Comparison of ENCODE assay signal across 23 cellular contexts in genomic region chr17:43070872-43071271, GRCh38. TPM values are rescaled to one million over a fixed set of nuclear protein-coding genes. Genes with fewer than 3 reads are reported as not detected.
DNase-seq lines count a peak whose midpoint lies in the region; ATAC-seq, FAIRE-seq and TF ChIP-seq lines count a peak whose summit lies in the region.
"Had no signal": no experiment of that assay in that cellular context is flagged by ENCODE, and none has a peak within 500 bp of the region (broad histone marks: within the 10 kb centered on the region; RNA-seq: fewer than 3 reads in every experiment).

No MANE protein-coding gene starts in this region.

- no peak for ATAC-seq in HepG2
- peak; percentile 10 to 53 (median 43) for ATAC-seq in right lobe of liver
- ATAC-seq in GM21447 (IDR thresholded peaks at IDR 0.05; ENCODE audit: unreplicated experiment) = no peak
- ATAC-seq: A549 had no signal

- WGBS in liver = 47% methylated on average over 1 of the region's 1 CpG
- WGBS in HepG2 (ENCODE audit: low lambda C conversion rate) = 91% methylated on average over 1 of the region's 1 CpG
- WGBS in right lobe of liver (ENCODE audit: insufficient coverage, low coverage, low lambda C conversion rate, missing lambda C conversion rate) = 0% methylated on average over 1 of the region's 1 CpG

- CTCF ChIA-PET in HepG2 (lab: Yijun Ruan, JAX; ENCODE audit: low intra/inter-chr PET ratio, low total read pairs) = no interaction called here

- H3K36me3 ChIP-seq in liver (ENCODE audit: control insufficient read depth in 4 of 4, insufficient read depth in 3 of 4, low read depth in 1 of 4, low read length in 3 of 4) = peaks cover 0 to 2% (median 0%) of the 10 kb centered on the region in 4 donors
- H3K36me3 ChIP-seq in HepG2 (replicated peaks in 1 of 2; ENCODE audit: control insufficient read depth in 1 of 2, insufficient read depth in 2 of 2, low read length in 2 of 2) = peaks cover 0 to 18% of the 10 kb centered on the region in 2 experiments; a peak in 2 of 5 replicates
- no peaks in the 10 kb centered on the region for H3K36me3 ChIP-seq in right lobe of liver

- POLR2A ChIA-PET in HepG2 (lab: Yijun Ruan, JAX) = interaction anchor here (1.6 kb wide), 1 partner anchor 46 kb away, joined by 4 read pairs; the partner anchor contains the start of gene RND2

- no peak for TF ChIP-seq CTCF in liver (IDR thresholded peaks at IDR 0.05; ENCODE audit: low read depth, low read length, missing input control)
- TF ChIP-seq CTCF in HepG2 (CRISPR knock-in tag; IDR thresholded peaks at IDR 0.05) = no peak
- TF ChIP-seq CTCF in choroid plexus epithelial cell (conservative IDR thresholded peaks at IDR 0.05; ENCODE audit: low read depth, low read length) = no peak
- no peak for TF ChIP-seq CTCF in right lobe of liver (IDR thresholded peaks at IDR 0.05)

- no peak overlapping the region for H2AFZ ChIP-seq in HepG2 (ENCODE audit: low read length)
- H2AFZ ChIP-seq: GM23248 had no signal

- H3K4me3 ChIP-seq in liver (ENCODE audit: low read depth in 1 of 3, low read length in 3 of 3) (no peak overlapping the region), HepG2 (replicated peaks in 1 of 3; ENCODE audit: insufficient read depth in 1 of 3, low read depth in 2 of 3, low read length in 3 of 3) (no peak overlapping the region), choroid plexus epithelial cell (ENCODE audit: low read depth, low read length) (no peak overlapping the region), right lobe of liver (peak overlapping the region in 2 of 3 donors; percentile 35 to 36)
- H3K4me3 ChIP-seq: A549; BLaER1 treated with 17β-estradiol and CSF1 and Interleukin-3, amounts not matched to agents 10 nM and 100 nM; GM23248 had no signal

- H3K79me2 ChIP-seq in HepG2 (ENCODE audit: insufficient read depth, low read length) = no peaks in the 10 kb centered on the region

- H3K9me3 ChIP-seq in liver (ENCODE audit: control insufficient read depth in 4 of 4, low read length in 3 of 4) = no peaks in the 10 kb centered on the region
- H3K9me3 ChIP-seq in HepG2 (ENCODE audit: low read length) = no peaks in the 10 kb centered on the region
- no peaks in the 10 kb centered on the region for H3K9me3 ChIP-seq in right lobe of liver
- H3K9me3 ChIP-seq: A549; BE2C; BLaER1 treated with 17β-estradiol and CSF1 and Interleukin-3, amounts not matched to agents 10 nM and 100 nM had no signal

- no peak for DNase-seq in HepG2 (ENCODE audit: low spot score)
- peak; percentile 36 for DNase-seq in choroid plexus epithelial cell (ENCODE audit: low read depth)
- no peak for DNase-seq in right lobe of liver
- no peak for DNase-seq in activated T-cell treated with anti-CD3 and anti-CD28 coated beads for 4 hours
- DNase-seq: 8988T; ACHN; AML-193; BE2C; CD4-positive, alpha-beta T cell; CD8-positive, alpha-beta memory T cell; DMS 273 treated with DMSO at 0.1 percent for 48 hours; DMS79; GM23248; H7; HCEC 1CT had no signal

- no peak for FAIRE-seq in HepG2 (lab: Jason Lieb, UNC)
- FAIRE-seq: A549, D721Med, GM12892, H1 had no signal

- TF ChIP-seq RAD21 in liver (IDR thresholded peaks at IDR 0.05) = peak in 1 of 2 donors; percentile 48
- TF ChIP-seq RAD21 in HepG2 (CRISPR knock-in tag; IDR thresholded peaks at IDR 0.05) = no peak

- no peak for TF ChIP-seq POLR2A in HepG2 (IDR thresholded peaks at IDR 0.05; ENCODE audit: insufficient read depth in 1 of 2, low read depth in 2 of 2, low read length in 2 of 2)
- TF ChIP-seq POLR2A in right lobe of liver (IDR thresholded peaks at IDR 0.05) = no peak

- in situ Hi-C loops in HepG2 (cut with HindIII; ENCODE audit: extremely low pct_ligation_motif_present, low pct_unique_long_range_greater_than_20kb) = no loop called here

- H3K27me3 ChIP-seq in liver (ENCODE audit: control insufficient read depth in 4 of 4, insufficient read depth in 4 of 4, low read length in 3 of 4) (no peaks in the 10 kb centered on the region), HepG2 (ENCODE audit: control insufficient read depth in 1 of 2, insufficient read depth in 2 of 2, low read length in 2 of 2) (no peaks in the 10 kb centered on the region), right lobe of liver (no peaks in the 10 kb centered on the region)
- H3K27me3 ChIP-seq: BE2C; BLaER1 treated with 17β-estradiol and CSF1 and Interleukin-3, amounts not matched to agents 10 nM and 100 nM had no signal

- H3K4me1 ChIP-seq in liver (ENCODE audit: control insufficient read depth in 4 of 4, insufficient read depth in 4 of 4, low read length in 3 of 4) (peaks cover 4 to 21% (median 20%) of the 10 kb centered on the region in 4 donors), HepG2 (ENCODE audit: insufficient read depth, low read length) (peaks cover 22% of the 10 kb centered on the region), right lobe of liver (peaks cover 0 to 25% (median 7%) of the 10 kb centered on the region in 4 donors)
- H3K4me1 ChIP-seq: BE2C; BLaER1 treated with 17β-estradiol and CSF1 and Interleukin-3, amounts not matched to agents 10 nM and 100 nM had no signal

- H3K4me2 ChIP-seq in HepG2 (ENCODE audit: low read depth, low read length) = no peak overlapping the region
- H3K4me2 ChIP-seq: A549; BLaER1 treated with 17β-estradiol and CSF1 and Interleukin-3, amounts not matched to agents 10 nM and 100 nM had no signal

- BruUV-seq in HepG2 (replicated peaks; lab: Mats Ljungman, UMichigan) = no TSS peak

- intact Hi-C loops in HepG2 (cut with micrococcal nuclease; ENCODE audit: unreplicated experiment) (no loop called here), right lobe of liver (cut with DNase I) (no loop called here)

- TF ChIP-seq EP300 in HepG2 (IDR thresholded peaks at IDR 0.05; ENCODE audit: low read depth in 2 of 2, low read length in 2 of 2) (no peak), HepG2 (CRISPR knock-in tag; IDR thresholded peaks at IDR 0.05; ENCODE audit: borderline replicate concordance) (no peak)

- no peak overlapping the region for H3K27ac ChIP-seq in liver (ENCODE audit: low read depth in 1 of 2, low read length in 2 of 2)
- no peak overlapping the region for H3K27ac ChIP-seq in HepG2 (ENCODE audit: extremely low read length, insufficient read depth, low read length)
- H3K27ac ChIP-seq in right lobe of liver = peak overlapping the region in 2 of 3 donors; percentile 65 to 85
- H3K27ac ChIP-seq: A549; BLaER1 treated with 17β-estradiol and CSF1 and Interleukin-3, amounts not matched to agents 10 nM and 100 nM; GM23248 had no signal

- H3K9ac ChIP-seq in liver (ENCODE audit: low read depth in 1 of 2, low read length in 2 of 2) (no peak overlapping the region), HepG2 (ENCODE audit: insufficient read depth, low read depth, low read length) (no peak overlapping the region)
- H3K9ac ChIP-seq: BLaER1 treated with 17β-estradiol and CSF1 and Interleukin-3, amounts not matched to agents 10 nM and 100 nM; GM23248 had no signal

- H4K20me1 ChIP-seq in HepG2 (ENCODE audit: insufficient read depth, low read length) = no peaks in the 10 kb centered on the region
- H4K20me1 ChIP-seq: BLaER1 treated with 17β-estradiol and CSF1 and Interleukin-3, amounts not matched to agents 10 nM and 100 nM had no signal

RNA-seq across cellular contexts. Expression of gene RND2, which starts 45.8 kb away (rescaled TPM):
- total RNA-seq in liver (1 to 10 TPM; 1.9 to 2.8 TPM), HepG2 (2016; rRNA removed; fragmentation: Illumina TruSeq; extraction: Trizol) (0.11 TPM in 2 replicates), right lobe of liver (1 to 10 TPM in 2 of 6 experiments, under 1 TPM in 4; 0.09 to 3.3 (median 0.64) TPM)
- polyA plus RNA-seq in liver (1 to 10 TPM; 2.1 to 2.4 TPM), HepG2 (2011; rRNA removed) (0.04 and 0.05 TPM in 2 replicates)
- 0.09 and 0.20 TPM in 2 replicates for total RNA-seq in HepG2 (2016; cell fraction: cytosol; rRNA removed; fragmentation: Illumina TruSeq; extraction: Trizol; ENCODE audit: low read depth)
- total RNA-seq in HepG2 (2016; cell fraction: insoluble cytoplasmic fraction; rRNA removed; fragmentation: Illumina TruSeq; extraction: Trizol) = 0.04 and 0.16 TPM in 2 replicates
- 0.14 and 0.19 TPM in 2 replicates for total RNA-seq in HepG2 (2016; cell fraction: membrane; rRNA removed; fragmentation: Illumina TruSeq; extraction: Trizol)
- total RNA-seq in HepG2 (2016; cell fraction: nucleus; rRNA removed; fragmentation: Illumina TruSeq; extraction: Trizol) = not detected in 2 replicates
- 0.01 and 0.06 TPM in 2 replicates for polyA plus RNA-seq in HepG2 (2011; cell fraction: cytosol; rRNA removed)
- polyA plus RNA-seq in HepG2 (2011; cell fraction: nucleus; rRNA removed) = 0.05 and 0.11 TPM in 2 replicates
- polyA plus RNA-seq in HepG2 (2012) = not detected in 2 replicates
- 0.20 and 0.24 TPM in 2 replicates for polyA plus RNA-seq in HepG2 (2016; cell fraction: cytosol; fragmentation: Illumina TruSeq; extraction: Trizol; ENCODE audit: low read depth)
- polyA plus RNA-seq in HepG2 (2016; cell fraction: insoluble cytoplasmic fraction; fragmentation: Illumina TruSeq; extraction: Trizol; ENCODE audit: low read depth) = 0.10 and 0.17 TPM in 2 replicates
- 0.16 and 0.21 TPM in 2 replicates for polyA plus RNA-seq in HepG2 (2016; cell fraction: membrane; fragmentation: Illumina TruSeq; extraction: Trizol; ENCODE audit: low read depth)
- 0.11 TPM in 2 replicates for polyA plus RNA-seq in HepG2 (2016; cell fraction: nucleus; fragmentation: Illumina TruSeq; extraction: Trizol; ENCODE audit: insufficient read depth, low read depth)
- 0.04 and 0.05 TPM in 2 replicates for polyA minus RNA-seq in HepG2 (2011; rRNA and poly(A)+ RNA removed; ENCODE audit: low replicate concordance)
- polyA minus RNA-seq in HepG2 (2011; cell fraction: cytosol; rRNA and poly(A)+ RNA removed) = not detected in 2 replicates
- polyA minus RNA-seq in HepG2 (2011; cell fraction: nucleus; rRNA and poly(A)+ RNA removed) = not detected in 2 replicates
- polyA plus RNA-seq: CD14-positive monocyte; CD8-positive, alpha-beta memory T cell had no signal

RNA-seq across cellular contexts. Expression of gene VAT1, which starts 48.7 kb away (rescaled TPM):
- total RNA-seq in liver (10 to 100 TPM; 16.3 to 18.7 TPM), HepG2 (2016; rRNA removed; fragmentation: Illumina TruSeq; extraction: Trizol) (143 TPM in 2 replicates), right lobe of liver (10 to 100 TPM; 38.2 to 51.6 (median 43.3) TPM)
- polyA plus RNA-seq in liver (10 to 100 TPM; 32.1 to 38.8 TPM), HepG2 (2011; rRNA removed) (197 and 205 TPM in 2 replicates)
- total RNA-seq in HepG2 (2016; cell fraction: cytosol; rRNA removed; fragmentation: Illumina TruSeq; extraction: Trizol; ENCODE audit: low read depth) = 24.4 TPM in 2 replicates
- 138 and 149 TPM in 2 replicates for total RNA-seq in HepG2 (2016; cell fraction: insoluble cytoplasmic fraction; rRNA removed; fragmentation: Illumina TruSeq; extraction: Trizol)
- total RNA-seq in HepG2 (2016; cell fraction: membrane; rRNA removed; fragmentation: Illumina TruSeq; extraction: Trizol) = 70.2 and 74.6 TPM in 2 replicates
- total RNA-seq in HepG2 (2016; cell fraction: nucleus; rRNA removed; fragmentation: Illumina TruSeq; extraction: Trizol) = 56.8 and 74.7 TPM in 2 replicates
- polyA plus RNA-seq in HepG2 (2011; cell fraction: cytosol; rRNA removed) = 221 and 226 TPM in 2 replicates
- polyA plus RNA-seq in HepG2 (2011; cell fraction: nucleus; rRNA removed) = 88.7 and 112 TPM in 2 replicates
- polyA plus RNA-seq in HepG2 (2012) = 197 and 317 TPM in 2 replicates
- polyA plus RNA-seq in HepG2 (2016; cell fraction: cytosol; fragmentation: Illumina TruSeq; extraction: Trizol; ENCODE audit: low read depth) = 29.4 and 32.0 TPM in 2 replicates
- polyA plus RNA-seq in HepG2 (2016; cell fraction: insoluble cytoplasmic fraction; fragmentation: Illumina TruSeq; extraction: Trizol; ENCODE audit: low read depth) = 166 and 198 TPM in 2 replicates
- 66.7 and 68.9 TPM in 2 replicates for polyA plus RNA-seq in HepG2 (2016; cell fraction: membrane; fragmentation: Illumina TruSeq; extraction: Trizol; ENCODE audit: low read depth)
- 103 and 122 TPM in 2 replicates for polyA plus RNA-seq in HepG2 (2016; cell fraction: nucleus; fragmentation: Illumina TruSeq; extraction: Trizol; ENCODE audit: insufficient read depth, low read depth)
- 175 and 518 TPM in 2 replicates for polyA minus RNA-seq in HepG2 (2011; rRNA and poly(A)+ RNA removed; ENCODE audit: low replicate concordance)
- polyA minus RNA-seq in HepG2 (2011; cell fraction: cytosol; rRNA and poly(A)+ RNA removed) = 239 and 287 TPM in 2 replicates
- 56.7 and 73.2 TPM in 2 replicates for polyA minus RNA-seq in HepG2 (2011; cell fraction: nucleus; rRNA and poly(A)+ RNA removed)

RNA-seq across cellular contexts. Expression of gene BRCA1, which starts 54.3 kb away (rescaled TPM):
- 10 to 100 TPM in 1 of 2 donors, 1 to 10 TPM in 1; 8.9 to 18.6 TPM for total RNA-seq in liver
- 10 to 100 TPM in 1 of 2 donors, 1 to 10 TPM in 1; 1.5 to 16.8 TPM for polyA plus RNA-seq in liver
- 37.5 and 56.0 TPM in 2 replicates for total RNA-seq in HepG2 (2016; rRNA removed; fragmentation: Illumina TruSeq; extraction: Trizol)
- 16.6 and 20.8 TPM in 2 replicates for total RNA-seq in HepG2 (2016; cell fraction: cytosol; rRNA removed; fragmentation: Illumina TruSeq; extraction: Trizol; ENCODE audit: low read depth)
- total RNA-seq in HepG2 (2016; cell fraction: insoluble cytoplasmic fraction; rRNA removed; fragmentation: Illumina TruSeq; extraction: Trizol) = 33.8 and 58.4 TPM in 2 replicates
- 19.3 and 20.3 TPM in 2 replicates for total RNA-seq in HepG2 (2016; cell fraction: membrane; rRNA removed; fragmentation: Illumina TruSeq; extraction: Trizol)
- 37.0 and 37.3 TPM in 2 replicates for total RNA-seq in HepG2 (2016; cell fraction: nucleus; rRNA removed; fragmentation: Illumina TruSeq; extraction: Trizol)
- 11.7 and 13.3 TPM in 2 replicates for polyA plus RNA-seq in HepG2 (2011; rRNA removed)
- 6.1 and 11.1 TPM in 2 replicates for polyA plus RNA-seq in HepG2 (2011; cell fraction: cytosol; rRNA removed)
- polyA plus RNA-seq in HepG2 (2011; cell fraction: nucleus; rRNA removed) = 9.8 and 16.5 TPM in 2 replicates
- 5.2 and 10.0 TPM in 2 replicates for polyA plus RNA-seq in HepG2 (2012)
- 1.1 TPM in 2 replicates for polyA plus RNA-seq in HepG2 (2016; cell fraction: cytosol; fragmentation: Illumina TruSeq; extraction: Trizol; ENCODE audit: low read depth)
- 25.6 and 29.6 TPM in 2 replicates for polyA plus RNA-seq in HepG2 (2016; cell fraction: insoluble cytoplasmic fraction; fragmentation: Illumina TruSeq; extraction: Trizol; ENCODE audit: low read depth)
- polyA plus RNA-seq in HepG2 (2016; cell fraction: membrane; fragmentation: Illumina TruSeq; extraction: Trizol; ENCODE audit: low read depth) = 3.8 and 3.9 TPM in 2 replicates
- 39.1 and 42.0 TPM in 2 replicates for polyA plus RNA-seq in HepG2 (2016; cell fraction: nucleus; fragmentation: Illumina TruSeq; extraction: Trizol; ENCODE audit: insufficient read depth, low read depth)
- 45.8 and 194 TPM in 2 replicates for polyA minus RNA-seq in HepG2 (2011; rRNA and poly(A)+ RNA removed; ENCODE audit: low replicate concordance)
- 13.8 and 15.9 TPM in 2 replicates for polyA minus RNA-seq in HepG2 (2011; cell fraction: cytosol; rRNA and poly(A)+ RNA removed)
- polyA minus RNA-seq in HepG2 (2011; cell fraction: nucleus; rRNA and poly(A)+ RNA removed) = 29.7 and 36.7 TPM in 2 replicates
- total RNA-seq in right lobe of liver = 1 to 10 TPM; 3.1 to 6.7 (median 3.9) TPM

Comparison
In these comparisons a context has a peak if more than half of its experiments do, and no peak if none do; other contexts are left out.
1. H3K27ac ChIP-seq: peak in right lobe of liver (2 of 3); none in liver (0 of 2) and HepG2 (single experiment).
2. H3K4me3 ChIP-seq: peak in right lobe of liver (2 of 3); none in liver (0 of 3), HepG2 (0 of 3) and choroid plexus epithelial cell (single experiment).
3. ATAC-seq: peak in right lobe of liver (4 of 4); none in HepG2 (single experiment) and GM21447 (single experiment).